In the genomic region with DNA sequence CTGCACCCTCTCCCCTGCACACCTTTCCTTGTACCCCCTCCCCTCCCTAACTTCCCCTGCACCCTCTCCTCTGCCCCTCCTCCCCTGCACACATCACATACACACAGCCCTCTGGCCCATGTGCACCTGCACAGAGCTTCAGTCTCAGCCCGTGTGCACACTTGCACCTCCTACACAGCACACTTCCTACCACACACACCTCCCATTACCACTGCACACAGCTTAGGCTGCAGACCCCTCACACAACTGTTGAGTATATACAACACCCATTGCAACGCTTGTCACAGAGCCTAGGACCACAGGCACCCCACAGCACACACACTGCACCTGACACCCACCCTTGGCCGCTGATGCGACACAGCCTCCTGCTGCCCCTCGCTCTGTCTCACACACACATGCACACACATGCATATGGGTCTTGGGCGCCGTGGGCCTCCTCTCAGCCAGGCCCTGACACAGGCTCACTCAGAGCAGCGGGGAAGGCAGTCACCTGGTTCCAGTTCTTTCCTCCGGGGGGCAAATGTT, we compare ENCODE assay signal across 10 cellular contexts. TPM values are rescaled to one million over a fixed set of nuclear protein-coding genes. Genes with fewer than 3 reads are reported as not detected.
DNase-seq lines count a peak whose midpoint lies in the region; ATAC-seq and TF ChIP-seq lines count a peak whose summit lies in the region.
"Had no signal": no experiment of that assay in that cellular context is flagged by ENCODE, and none has a peak within 500 bp of the region (broad histone marks: within the 10 kb centered on the region; RNA-seq: fewer than 3 reads in every experiment).

No MANE protein-coding gene starts in this region.

- H3K27ac Mint-ChIP-seq in activated naive CD8-positive, alpha-beta T cell: peak overlapping the region; percentile 85

- WGBS in stomach, 5 donors: 63 to 78% (median 67%) methylated on average over 8 to 9 of the region's 9 CpGs

- peaks cover 27% of the 10 kb centered on the region for H3K4me1 Mint-ChIP-seq in activated naive CD8-positive, alpha-beta T cell (ENCODE audit: low read depth)

- TF ChIP-seq EP300 in stomach (IDR thresholded peaks at IDR 0.05): no peak

- no peak for DNase-seq in activated CD4-positive, CD25-positive, alpha-beta regulatory T cell (lab: John Stamatoyannopoulos, UW)
- DNase-seq in left colon: peak; percentile 26 to 30
- DNase-seq in stomach: no peak
- no peak for DNase-seq in RPMI8226
- DNase-seq in HCEC 1CT: no peak
- DNase-seq in NCI-H2196 (lab: John Stamatoyannopoulos, UW; ENCODE audit: unreplicated experiment): no peak
- DNase-seq: NCI-H2029 treated with DMSO at 0.1 percent for 48 hours had no signal

- intact Hi-C loops in left colon (cut with DNase I, micrococcal nuclease): no loop called here
- intact Hi-C loops in stomach (cut with DNase I; ENCODE audit: low total_unique reads): no loop called here

- no peaks in the 10 kb centered on the region for H3K9me3 ChIP-seq in stomach
- H3K9me3 ChIP-seq: A549 had no signal

- peak overlapping the region; percentile 93 for H3K4me3 Mint-ChIP-seq in activated naive CD8-positive, alpha-beta T cell

- peaks cover 6 to 52% (median 16%) of the 10 kb centered on the region in 3 donors for H3K27me3 ChIP-seq in stomach

- H3K9me3 Mint-ChIP-seq in activated naive CD8-positive, alpha-beta T cell (ENCODE audit: low read depth): no peaks in the 10 kb centered on the region

- H3K27ac ChIP-seq in stomach: peak overlapping the region in 4 of 5 donors; percentile 6 to 91 (median 54)
- H3K27ac ChIP-seq: A549 had no signal

- no peaks in the 10 kb centered on the region for H3K27me3 Mint-ChIP-seq in activated naive CD8-positive, alpha-beta T cell

- TF ChIP-seq POLR2A in stomach (IDR thresholded peaks at IDR 0.05): no peak

- no peaks in the 10 kb centered on the region for H3K36me3 ChIP-seq in stomach

- H3K4me1 ChIP-seq in stomach: peaks cover 15 to 57% (median 44%) of the 10 kb centered on the region in 4 donors

- peak; percentile 26 to 31 for ATAC-seq in activated CD4-positive, CD25-positive, alpha-beta regulatory T cell treated with anti-CD3 and anti-CD28 coated beads, Interleukin-2, amount 50 U/mL, for 24 hours
- ATAC-seq in left colon: no peak

- no peaks in the 10 kb centered on the region for H3K36me3 Mint-ChIP-seq in activated naive CD8-positive, alpha-beta T cell

- no peak for TF ChIP-seq CTCF in stomach (IDR thresholded peaks at IDR 0.05)

- peak overlapping the region; percentile 30 to 73 (median 61) for H3K4me3 ChIP-seq in stomach
- H3K4me3 ChIP-seq: A549 had no signal

RNA-seq across cellular contexts. Expression of a gene that starts 0.4 kb away (rescaled TPM):
- total RNA-seq in left colon (100 to 1,000 TPM; 123 to 152 TPM), stomach (100 to 1,000 TPM in 3 of 5 donors, 10 to 100 TPM in 2; 11.4 to 325 (median 110) TPM)
- polyA plus RNA-seq in stomach: 100 to 1,000 TPM; 110 to 227 (median 164) TPM

RNA-seq across cellular contexts. Expression of a gene that starts 20.4 kb away (rescaled TPM):
- total RNA-seq in left colon (100 to 1,000 TPM; 168 to 194 TPM), stomach (100 to 1,000 TPM in 3 of 5 donors, 10 to 100 TPM in 2; 26.3 to 356 (median 141) TPM)
- 10 to 100 TPM; 31.1 to 94.5 (median 41.7) TPM for polyA plus RNA-seq in stomach

RNA-seq across cellular contexts. Expression of a gene that starts 27.4 kb away (rescaled TPM):
- 100 to 1,000 TPM; 141 to 180 TPM for total RNA-seq in left colon
- total RNA-seq in stomach: 100 to 1,000 TPM in 1 of 5 donors, 10 to 100 TPM in 3, 1 to 10 TPM in 1; 5.7 to 208 (median 40.2) TPM
- 10 to 100 TPM in 2 of 3 donors, 1 to 10 TPM in 1; 9.8 to 37.6 (median 12.8) TPM for polyA plus RNA-seq in stomach

RNA-seq across cellular contexts. Expression of a gene that starts 35.7 kb away (rescaled TPM):
- 10 to 100 TPM; 23.3 to 27.4 TPM for total RNA-seq in left colon
- 100 to 1,000 TPM in 2 of 5 donors, 10 to 100 TPM in 3; 16.5 to 264 (median 59.0) TPM for total RNA-seq in stomach
- 10 to 100 TPM; 11.6 to 24.3 (median 22.3) TPM for polyA plus RNA-seq in stomach

RNA-seq across cellular contexts. Expression of a gene that starts 45.1 kb away (rescaled TPM):
- total RNA-seq in left colon: 1 to 10 TPM; 2.4 to 3.3 TPM
- 1 to 10 TPM in 2 of 5 donors, under 1 TPM in 1, not detected in 2; 0.45 to 7.5 (median 4.2) TPM for total RNA-seq in stomach
- 1 to 10 TPM; 2.4 to 8.8 (median 4.4) TPM for polyA plus RNA-seq in stomach

Comparison
In these comparisons a context has a peak if more than half of its experiments do, and no peak if none do; other contexts are left out.
1. DNase-seq: peak in left colon (2 of 2); none in activated CD4-positive, CD25-positive, alpha-beta regulatory T cell (0 of 4), stomach (single experiment), RPMI8226 (single experiment), HCEC 1CT (single experiment) and NCI-H2196 (single experiment).